ENCODE assay signal across 15 cellular contexts in genomic region chr1:84774674-84775548, GRCh38.
DNase-seq lines count a peak whose midpoint lies in the region; ATAC-seq and TF ChIP-seq lines count a peak whose summit lies in the region.
"Had no signal": no experiment of that assay in that cellular context is flagged by ENCODE, and none has a peak within 500 bp of the region (broad histone marks: within the 10 kb centered on the region; RNA-seq: fewer than 3 reads in every experiment).

No MANE protein-coding gene starts in this region.

- in situ Hi-C loops in GM23248 (cut with MboI) = loop anchor here (10.0 to 25.0 kb wide), 3 partner anchors 330 to 838 kb away; partner anchors contain the start of gene PRKACB

- H3K9ac ChIP-seq in endodermal cell (ENCODE audit: extremely low read depth, low read length, poor library complexity, severe bottlenecking) (no peak overlapping the region), GM23248 (no peak overlapping the region), colonic mucosa (ENCODE audit: low read depth in 2 of 2, low read length in 2 of 2) (no peak overlapping the region)

- H3K27ac ChIP-seq in endodermal cell (ENCODE audit: low read depth, low read length) (peak overlapping the region; percentile 74), GM23248 (no peak overlapping the region), colonic mucosa (no peak overlapping the region)

- 60 to 77% methylated on average over 5 to 16 of the region's 16 CpGs for WGBS in endodermal cell (ENCODE audit: insufficient coverage in 1 of 2, insufficient read length in 1 of 2), 2 experiments
- 79 to 82% methylated on average over 15 to 16 of the region's 16 CpGs for whole genome bisulfite sequencing in GM23248 (ENCODE audit: low coverage in 1 of 2, low lambda C conversion rate in 2 of 2, missing lambda C conversion rate in 2 of 2), 2 experiments

- H3K27me3 Mint-ChIP-seq in endodermal cell (ENCODE audit: insufficient read depth) = peaks cover 85% of the 10 kb centered on the region

- DNase-seq in C1 segment of cervical spinal cord (lab: John Stamatoyannopoulos, UW) = peak in 8 of 14 donors; percentile 18 to 94 (median 38)
- peak; percentile 63 for DNase-seq in LNCaP clone FGC (ENCODE audit: low read depth)
- DNase-seq in NCI-H69 (lab: John Stamatoyannopoulos, UW) = peak; percentile 83
- peak; percentile 85 for DNase-seq in endodermal cell
- no peak for DNase-seq in GM23248
- no peak for DNase-seq in T-helper 9 cell
- DNase-seq in colonic mucosa = no peak
- DNase-seq: activated CD4-positive, alpha-beta memory T cell treated with anti-CD3 and anti-CD28 coated beads, Interleukin-2, amount 10 ng/mL, durations not matched to agents 7 days and 5 days; aorta; left ventricle myocardium superior; naive thymus-derived CD4-positive, alpha-beta T cell; SIG-M5; T1000 had no signal

- no peaks in the 10 kb centered on the region for H3K79me2 ChIP-seq in GM23248 (ENCODE audit: insufficient read depth)

- H4K20me1 ChIP-seq in GM23248 (ENCODE audit: insufficient read depth) = no peaks in the 10 kb centered on the region

- no peak overlapping the region for H3K4me3 ChIP-seq in LNCaP clone FGC (ENCODE audit: low read depth, low read length)
- no peak overlapping the region for H3K4me3 ChIP-seq in endodermal cell (ENCODE audit: low read length)
- H3K4me3 ChIP-seq in GM23248 = no peak overlapping the region
- no peak overlapping the region for H3K4me3 ChIP-seq in colonic mucosa
- H3K4me3 ChIP-seq: GM12878 had no signal

- H3K4me1 ChIP-seq in endodermal cell (ENCODE audit: control insufficient read depth, insufficient read depth, low read length) = no peaks in the 10 kb centered on the region
- H3K4me1 ChIP-seq in GM23248 (ENCODE audit: insufficient read depth) = peaks cover 5% of the 10 kb centered on the region; the same call in 1 of the 2 replicates
- no peaks in the 10 kb centered on the region for H3K4me1 ChIP-seq in colonic mucosa

- H3K4me2 ChIP-seq in GM23248 (ENCODE audit: unreplicated experiment) = no peak overlapping the region

- H2AFZ ChIP-seq in GM23248 = no peak overlapping the region

- peaks cover 3% of the 10 kb centered on the region for H3K9me3 Mint-ChIP-seq in endodermal cell
- H3K9me3 Mint-ChIP-seq: activated CD4-positive, alpha-beta memory T cell treated with anti-CD3 and anti-CD28 coated beads, Interleukin-2, amount 10 ng/mL, durations not matched to agents 7 days and 5 days; naive thymus-derived CD4-positive, alpha-beta T cell had no signal

- no peak overlapping the region for H3K27ac Mint-ChIP-seq in endodermal cell
- H3K27ac Mint-ChIP-seq: activated CD4-positive, alpha-beta memory T cell treated with anti-CD3 and anti-CD28 coated beads, Interleukin-2, amount 10 ng/mL, durations not matched to agents 7 days and 5 days; naive thymus-derived CD4-positive, alpha-beta T cell had no signal

- H3K36me3 ChIP-seq in endodermal cell (ENCODE audit: control insufficient read depth, insufficient read depth, low read length) (no peaks in the 10 kb centered on the region), GM23248 (ENCODE audit: low read depth) (no peaks in the 10 kb centered on the region), colonic mucosa (no peaks in the 10 kb centered on the region)

- H3F3A ChIP-seq in GM23248 (ENCODE audit: insufficient read depth) = no peaks in the 10 kb centered on the region

- no peaks in the 10 kb centered on the region for H3K9me2 ChIP-seq in GM23248 (ENCODE audit: insufficient read depth)

- ATAC-seq in GM18870 (IDR thresholded peaks at IDR 0.05; ENCODE audit: unreplicated experiment) = no peak
- ATAC-seq: GM12878; left ventricle myocardium superior; naive thymus-derived CD4-positive, alpha-beta T cell had no signal

- H3K27me3 ChIP-seq in endodermal cell (ENCODE audit: control insufficient read depth, insufficient read depth, low read length, poor library complexity, severe bottlenecking) = peaks cover 64% of the 10 kb centered on the region
- H3K27me3 ChIP-seq in GM23248 (replicated peaks; ENCODE audit: insufficient read depth) = no peaks in the 10 kb centered on the region
- H3K27me3 ChIP-seq in colonic mucosa = no peaks in the 10 kb centered on the region

- no peaks in the 10 kb centered on the region for H3K4me1 Mint-ChIP-seq in endodermal cell

- intact Hi-C loops in colonic mucosa (cut with DNase I) = loop anchor here (5.0 kb wide), 1 partner anchor 157 kb away; no protein-coding TSS in a partner anchor

- 0 out of 2 replicates have a peak, but pooled peaks have one; percentile 10 for TF ChIP-seq CTCF in LNCaP clone FGC (IDR thresholded peaks at IDR 0.05; ENCODE audit: control insufficient read depth, extremely low read depth, insufficient read depth)
- TF ChIP-seq CTCF in endodermal cell (conservative IDR thresholded peaks at IDR 0.05) = peak; percentile 60
- no peak for TF ChIP-seq CTCF in colonic mucosa (IDR thresholded peaks at IDR 0.05)

- H3K36me3 Mint-ChIP-seq in endodermal cell (ENCODE audit: low read depth) = no peaks in the 10 kb centered on the region
- H3K36me3 Mint-ChIP-seq: naive thymus-derived CD4-positive, alpha-beta T cell had no signal

- no peak overlapping the region for H3K4me3 Mint-ChIP-seq in endodermal cell
- H3K4me3 Mint-ChIP-seq: activated CD4-positive, alpha-beta memory T cell treated with anti-CD3 and anti-CD28 coated beads, Interleukin-2, amount 10 ng/mL, durations not matched to agents 7 days and 5 days; naive thymus-derived CD4-positive, alpha-beta T cell had no signal

- H3K9me3 ChIP-seq in endodermal cell (ENCODE audit: control insufficient read depth, low read length) (no peaks in the 10 kb centered on the region), GM23248 (ENCODE audit: low read depth) (no peaks in the 10 kb centered on the region), colonic mucosa (no peaks in the 10 kb centered on the region)

Comparison
In these comparisons a context has a peak if more than half of its experiments do, and no peak if none do; other contexts are left out.
1. DNase-seq: peak in C1 segment of cervical spinal cord (8 of 14), LNCaP clone FGC (single experiment), NCI-H69 (single experiment) and endodermal cell (single experiment); none in GM23248 (single experiment), T-helper 9 cell (single experiment) and colonic mucosa (single experiment).